In genomic region chr7:155644971-155645509, GRCh38 we compare ENCODE assay signal across 8 cellular contexts. TPM values are rescaled to one million over a fixed set of nuclear protein-coding genes. Genes with fewer than 3 reads are reported as not detected.
A peak's percentile ranks its signal among the peaks of the same experiment; 100 is the strongest.
DNase-seq lines count a peak whose midpoint lies in the region; ATAC-seq and TF ChIP-seq lines count a peak whose summit lies in the region.

No MANE protein-coding gene starts in this region.

- H3K27me3 ChIP-seq in neuron (ENCODE audit: insufficient read depth, low read length) (no peaks in the 10 kb centered on the region), tibial artery (no peaks in the 10 kb centered on the region)

- peaks cover 34% of the 10 kb centered on the region for H3K4me1 Mint-ChIP-seq in activated T-helper 17 cell treated with anti-CD3 and anti-CD28 coated beads, Interleukin-2, amount 50 U/mL, for 72 hours

- H3K27ac Mint-ChIP-seq in activated T-helper 17 cell treated with anti-CD3 and anti-CD28 coated beads, Interleukin-2, amount 50 U/mL, for 72 hours: peak overlapping the region; percentile 95

- H3K36me3 ChIP-seq in neuron (ENCODE audit: insufficient read depth, low read length) (peaks cover 30% of the 10 kb centered on the region), tibial artery (peaks cover 15 to 27% (median 21%) of the 10 kb centered on the region in 3 donors)

- ATAC-seq in GM18505 (IDR thresholded peaks at IDR 0.05; ENCODE audit: unreplicated experiment) (peak; percentile 26), HG02973 (IDR thresholded peaks at IDR 0.05; ENCODE audit: unreplicated experiment) (peak; percentile 35)
- ATAC-seq in activated T-helper 17 cell treated with anti-CD3 and anti-CD28 coated beads, Interleukin-2, amount 50 U/mL, for 72 hours (replicated peaks): peak; percentile 49

- H3K27me3 Mint-ChIP-seq in activated T-helper 17 cell treated with anti-CD3 and anti-CD28 coated beads, Interleukin-2, amount 50 U/mL, for 72 hours: no peaks in the 10 kb centered on the region

- peaks cover 17% of the 10 kb centered on the region for H3K4me1 ChIP-seq in neuron (ENCODE audit: insufficient read depth, low read length)
- H3K4me1 ChIP-seq in tibial artery: peaks cover 0 to 21% (median 14%) of the 10 kb centered on the region in 4 donors

- DNase-seq in NCI-H510A treated with DMSO at 0.1 percent for 48 hours (lab: John Stamatoyannopoulos, UW) (peak; percentile 12), fibroblast of villous mesenchyme (ENCODE audit: low read depth) (peak; percentile 36), tibial artery (peak in 1 of 2 donors; percentile 68)

- H3K27ac ChIP-seq in 22Rv1 (peak overlapping the region; percentile 98), tibial artery (peak overlapping the region; percentile 91 to 98)

- peaks cover 97% of the 10 kb centered on the region for H3K36me3 Mint-ChIP-seq in activated T-helper 17 cell treated with anti-CD3 and anti-CD28 coated beads, Interleukin-2, amount 50 U/mL, for 72 hours (ENCODE audit: low read depth)

- peak overlapping the region; percentile 88 for H2AFZ ChIP-seq in neuron (ENCODE audit: low read depth, low read length)

- intact Hi-C loops in tibial artery (cut with DNase I; ENCODE audit: low total_unique reads): no loop called here

- TF ChIP-seq CTCF in 22Rv1 (IDR thresholded peaks at IDR 0.05) (peak; percentile 15; the same call in 1 of the 2 replicates), fibroblast of villous mesenchyme (IDR thresholded peaks at IDR 0.05; ENCODE audit: insufficient read depth, low read depth, low read length) (no peak), tibial artery (IDR thresholded peaks at IDR 0.05) (no peak)

- peaks cover 5% of the 10 kb centered on the region for H3K9me3 Mint-ChIP-seq in activated T-helper 17 cell treated with anti-CD3 and anti-CD28 coated beads, Interleukin-2, amount 50 U/mL, for 72 hours

- peak overlapping the region; percentile 89 for H3K4me3 Mint-ChIP-seq in activated T-helper 17 cell treated with anti-CD3 and anti-CD28 coated beads, Interleukin-2, amount 50 U/mL, for 72 hours

- H3K4me3 ChIP-seq in fibroblast of villous mesenchyme (ENCODE audit: low read depth, low read length) (peak overlapping the region; percentile 80), neuron (ENCODE audit: low read length) (peak overlapping the region; percentile 73), tibial artery (peak overlapping the region; percentile 77 to 99)

- H3K9me3 ChIP-seq in neuron (ENCODE audit: low read length) (peaks cover 30% of the 10 kb centered on the region), tibial artery (peaks cover 5 to 15% (median 8%) of the 10 kb centered on the region in 3 donors)

- no peak for TF ChIP-seq POLR2A in GM18505 (IDR thresholded peaks at IDR 0.05; ENCODE audit: borderline replicate concordance, extremely low read depth, insufficient read depth, insufficient read length)

RNA-seq across cellular contexts. Expression of gene RBM33, which starts 0.6 kb away (rescaled TPM):
- 100 to 1,000 TPM in 1 of 2 donors, 10 to 100 TPM in 1; 79.6 to 114 TPM for total RNA-seq in activated T-helper 17 cell treated with anti-CD3 and anti-CD28 coated beads, Interleukin-2, amount 50 U/mL, for 72 hours
- 22.9 and 23.7 TPM in 2 replicates for total RNA-seq in fibroblast of villous mesenchyme
